1 cellular context compared by ENCODE assay signal in the genomic region with DNA sequence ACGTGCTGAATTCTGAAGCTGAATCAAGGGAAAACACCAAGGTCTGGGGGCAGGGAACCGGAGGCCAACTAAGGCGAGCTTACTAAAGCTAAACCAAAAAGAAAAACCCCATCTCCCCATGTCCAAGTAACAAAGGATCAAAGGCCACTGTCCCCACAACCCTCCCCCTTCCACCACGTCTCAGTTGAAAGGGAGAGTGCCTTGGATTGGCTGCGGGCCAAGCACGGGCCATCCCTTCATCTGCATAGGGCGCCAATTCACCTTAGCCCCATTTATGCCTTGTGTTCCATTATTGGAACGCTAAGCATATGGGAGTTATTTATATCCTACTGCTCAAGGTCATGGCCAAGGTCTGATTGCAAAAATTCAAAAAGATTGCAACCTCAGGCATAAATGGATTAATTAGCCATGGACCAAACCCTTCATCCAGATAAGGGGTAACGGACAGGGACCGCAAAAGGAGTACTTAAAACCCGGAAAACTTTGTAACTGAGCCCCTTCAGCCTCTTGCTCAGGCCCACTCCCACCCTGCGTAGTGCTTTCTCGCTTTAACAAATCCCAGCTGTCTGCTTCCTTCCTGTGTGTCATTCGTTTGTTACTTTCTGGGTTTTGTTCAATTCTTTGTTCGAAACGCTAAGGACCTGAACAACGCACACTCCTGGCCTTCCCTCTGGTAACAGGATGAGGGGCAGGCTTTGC.
A peak's percentile ranks its signal among the peaks of the same experiment; 100 is the strongest.
TF ChIP-seq lines count a peak whose summit lies in the region.

No MANE protein-coding gene starts in this region.

TF ChIP-seq in HepG2, 621 proteins besides CTCF, POLR2A, EP300 and RAD21 (continued from another document and continues in another):
- 0 out of 2 replicates have a peak, but pooled peaks have one; percentile 36 for TF ChIP-seq LRRFIP1 (CRISPR knock-in tag; conservative IDR thresholded peaks at IDR 0.05)
- TF ChIP-seq ZBTB20 (CRISPR knock-in tag; IDR thresholded peaks at IDR 0.05; ENCODE audit: borderline replicate concordance, low read depth): 0 out of 2 replicates have a peak, but pooled peaks have one; percentile 5
- no peak for TF ChIP-seq MEIS2 (CRISPR knock-in tag; IDR thresholded peaks at IDR 0.05)
- TF ChIP-seq ZNF350 (CRISPR knock-in tag; IDR thresholded peaks at IDR 0.05; ENCODE audit: borderline replicate concordance, low read depth): no peak
- TF ChIP-seq ZNF569 (CRISPR knock-in tag; IDR thresholded peaks at IDR 0.05; ENCODE audit: borderline replicate concordance): peak; percentile 42; the same call in 1 of the 2 replicates
- TF ChIP-seq, protein P1, sequence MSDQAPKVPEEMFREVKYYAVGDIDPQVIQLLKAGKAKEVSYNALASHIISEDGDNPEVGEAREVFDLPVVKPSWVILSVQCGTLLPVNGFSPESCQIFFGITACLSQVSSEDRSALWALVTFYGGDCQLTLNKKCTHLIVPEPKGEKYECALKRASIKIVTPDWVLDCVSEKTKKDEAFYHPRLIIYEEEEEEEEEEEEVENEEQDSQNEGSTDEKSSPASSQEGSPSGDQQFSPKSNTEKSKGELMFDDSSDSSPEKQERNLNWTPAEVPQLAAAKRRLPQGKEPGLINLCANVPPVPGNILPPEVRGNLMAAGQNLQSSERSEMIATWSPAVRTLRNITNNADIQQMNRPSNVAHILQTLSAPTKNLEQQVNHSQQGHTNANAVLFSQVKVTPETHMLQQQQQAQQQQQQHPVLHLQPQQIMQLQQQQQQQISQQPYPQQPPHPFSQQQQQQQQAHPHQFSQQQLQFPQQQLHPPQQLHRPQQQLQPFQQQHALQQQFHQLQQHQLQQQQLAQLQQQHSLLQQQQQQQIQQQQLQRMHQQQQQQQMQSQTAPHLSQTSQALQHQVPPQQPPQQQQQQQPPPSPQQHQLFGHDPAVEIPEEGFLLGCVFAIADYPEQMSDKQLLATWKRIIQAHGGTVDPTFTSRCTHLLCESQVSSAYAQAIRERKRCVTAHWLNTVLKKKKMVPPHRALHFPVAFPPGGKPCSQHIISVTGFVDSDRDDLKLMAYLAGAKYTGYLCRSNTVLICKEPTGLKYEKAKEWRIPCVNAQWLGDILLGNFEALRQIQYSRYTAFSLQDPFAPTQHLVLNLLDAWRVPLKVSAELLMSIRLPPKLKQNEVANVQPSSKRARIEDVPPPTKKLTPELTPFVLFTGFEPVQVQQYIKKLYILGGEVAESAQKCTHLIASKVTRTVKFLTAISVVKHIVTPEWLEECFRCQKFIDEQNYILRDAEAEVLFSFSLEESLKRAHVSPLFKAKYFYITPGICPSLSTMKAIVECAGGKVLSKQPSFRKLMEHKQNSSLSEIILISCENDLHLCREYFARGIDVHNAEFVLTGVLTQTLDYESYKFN (CRISPR knock-in tag; conservative IDR thresholded peaks at IDR 0.05): peak; percentile 36; the same call in 1 of the 2 replicates
- TF ChIP-seq HNRNPK (IDR thresholded peaks at IDR 0.05; ENCODE audit: low read depth, low read length, poor library complexity, severe bottlenecking): no peak
- TF ChIP-seq KDM5B (CRISPR knock-in tag; IDR thresholded peaks at IDR 0.05; ENCODE audit: borderline replicate concordance): no peak; the same call in 1 of the 2 replicates
- TF ChIP-seq, protein P2, sequence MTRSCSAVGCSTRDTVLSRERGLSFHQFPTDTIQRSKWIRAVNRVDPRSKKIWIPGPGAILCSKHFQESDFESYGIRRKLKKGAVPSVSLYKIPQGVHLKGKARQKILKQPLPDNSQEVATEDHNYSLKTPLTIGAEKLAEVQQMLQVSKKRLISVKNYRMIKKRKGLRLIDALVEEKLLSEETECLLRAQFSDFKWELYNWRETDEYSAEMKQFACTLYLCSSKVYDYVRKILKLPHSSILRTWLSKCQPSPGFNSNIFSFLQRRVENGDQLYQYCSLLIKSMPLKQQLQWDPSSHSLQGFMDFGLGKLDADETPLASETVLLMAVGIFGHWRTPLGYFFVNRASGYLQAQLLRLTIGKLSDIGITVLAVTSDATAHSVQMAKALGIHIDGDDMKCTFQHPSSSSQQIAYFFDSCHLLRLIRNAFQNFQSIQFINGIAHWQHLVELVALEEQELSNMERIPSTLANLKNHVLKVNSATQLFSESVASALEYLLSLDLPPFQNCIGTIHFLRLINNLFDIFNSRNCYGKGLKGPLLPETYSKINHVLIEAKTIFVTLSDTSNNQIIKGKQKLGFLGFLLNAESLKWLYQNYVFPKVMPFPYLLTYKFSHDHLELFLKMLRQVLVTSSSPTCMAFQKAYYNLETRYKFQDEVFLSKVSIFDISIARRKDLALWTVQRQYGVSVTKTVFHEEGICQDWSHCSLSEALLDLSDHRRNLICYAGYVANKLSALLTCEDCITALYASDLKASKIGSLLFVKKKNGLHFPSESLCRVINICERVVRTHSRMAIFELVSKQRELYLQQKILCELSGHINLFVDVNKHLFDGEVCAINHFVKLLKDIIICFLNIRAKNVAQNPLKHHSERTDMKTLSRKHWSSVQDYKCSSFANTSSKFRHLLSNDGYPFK (CRISPR knock-in tag; IDR thresholded peaks at IDR 0.05; ENCODE audit: borderline replicate concordance): no peak
- TF ChIP-seq, protein P3, sequence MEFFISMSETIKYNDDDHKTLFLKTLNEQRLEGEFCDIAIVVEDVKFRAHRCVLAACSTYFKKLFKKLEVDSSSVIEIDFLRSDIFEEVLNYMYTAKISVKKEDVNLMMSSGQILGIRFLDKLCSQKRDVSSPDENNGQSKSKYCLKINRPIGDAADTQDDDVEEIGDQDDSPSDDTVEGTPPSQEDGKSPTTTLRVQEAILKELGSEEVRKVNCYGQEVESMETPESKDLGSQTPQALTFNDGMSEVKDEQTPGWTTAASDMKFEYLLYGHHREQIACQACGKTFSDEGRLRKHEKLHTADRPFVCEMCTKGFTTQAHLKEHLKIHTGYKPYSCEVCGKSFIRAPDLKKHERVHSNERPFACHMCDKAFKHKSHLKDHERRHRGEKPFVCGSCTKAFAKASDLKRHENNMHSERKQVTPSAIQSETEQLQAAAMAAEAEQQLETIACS (CRISPR knock-in tag; IDR thresholded peaks at IDR 0.05): no peak
- no peak for TF ChIP-seq SRSF9 (IDR thresholded peaks at IDR 0.05; ENCODE audit: borderline replicate concordance, insufficient read depth, low read depth, low read length, poor library complexity, severe bottlenecking)
- TF ChIP-seq CBX1 (IDR thresholded peaks at IDR 0.05; ENCODE audit: low read depth): no peak
- TF ChIP-seq CAMTA2 (CRISPR knock-in tag; IDR thresholded peaks at IDR 0.05; ENCODE audit: borderline replicate concordance): 0 out of 2 replicates have a peak, but pooled peaks have one; percentile 17
- no peak; the same call in none of the 2 replicates for TF ChIP-seq ZNF225 (CRISPR knock-in tag; IDR thresholded peaks at IDR 0.05)
- no peak for TF ChIP-seq NFE2L2 (IDR thresholded peaks at IDR 0.05; ENCODE audit: low read length)
- TF ChIP-seq ARNTL (CRISPR knock-in tag; IDR thresholded peaks at IDR 0.05): 0 out of 2 replicates have a peak, but pooled peaks have one; percentile 14
- no peak for TF ChIP-seq ZNF788 (CRISPR knock-in tag; IDR thresholded peaks at IDR 0.05; ENCODE audit: borderline replicate concordance)
- TF ChIP-seq ZNF674 (CRISPR knock-in tag; IDR thresholded peaks at IDR 0.05; ENCODE audit: low read depth): 0 out of 2 replicates have a peak, but pooled peaks have one; percentile 8
- TF ChIP-seq RFX3 (CRISPR knock-in tag; IDR thresholded peaks at IDR 0.05): no peak
- no peak for TF ChIP-seq SMAD1 (CRISPR knock-in tag; IDR thresholded peaks at IDR 0.05; ENCODE audit: borderline replicate concordance, low read depth)
- TF ChIP-seq ETS1 (CRISPR knock-in tag; IDR thresholded peaks at IDR 0.05): no peak
- TF ChIP-seq ZMAT3 (CRISPR knock-in tag; conservative IDR thresholded peaks at IDR 0.05): 0 out of 2 replicates have a peak, but pooled peaks have one; percentile 3
- TF ChIP-seq HDAC1 (CRISPR knock-in tag; IDR thresholded peaks at IDR 0.05): no peak
- no peak for TF ChIP-seq ZNF224 (CRISPR knock-in tag; IDR thresholded peaks at IDR 0.05)
- no peak for TF ChIP-seq MIXL1 (CRISPR knock-in tag; IDR thresholded peaks at IDR 0.05)
- TF ChIP-seq NPAS2 (CRISPR knock-in tag; IDR thresholded peaks at IDR 0.05; ENCODE audit: borderline replicate concordance): no peak
- TF ChIP-seq SOX5 (CRISPR knock-in tag; IDR thresholded peaks at IDR 0.05; ENCODE audit: borderline replicate concordance): 0 out of 2 replicates have a peak, but pooled peaks have one; percentile 12
- TF ChIP-seq, protein P4, sequence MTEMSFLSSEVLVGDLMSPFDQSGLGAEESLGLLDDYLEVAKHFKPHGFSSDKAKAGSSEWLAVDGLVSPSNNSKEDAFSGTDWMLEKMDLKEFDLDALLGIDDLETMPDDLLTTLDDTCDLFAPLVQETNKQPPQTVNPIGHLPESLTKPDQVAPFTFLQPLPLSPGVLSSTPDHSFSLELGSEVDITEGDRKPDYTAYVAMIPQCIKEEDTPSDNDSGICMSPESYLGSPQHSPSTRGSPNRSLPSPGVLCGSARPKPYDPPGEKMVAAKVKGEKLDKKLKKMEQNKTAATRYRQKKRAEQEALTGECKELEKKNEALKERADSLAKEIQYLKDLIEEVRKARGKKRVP (CRISPR knock-in tag; IDR thresholded peaks at IDR 0.05): no peak
- TF ChIP-seq ZNF563 (CRISPR knock-in tag; IDR thresholded peaks at IDR 0.05): no peak
- no peak for TF ChIP-seq ARNT2 (CRISPR knock-in tag; IDR thresholded peaks at IDR 0.05; ENCODE audit: low read depth)
- TF ChIP-seq, protein P5, sequence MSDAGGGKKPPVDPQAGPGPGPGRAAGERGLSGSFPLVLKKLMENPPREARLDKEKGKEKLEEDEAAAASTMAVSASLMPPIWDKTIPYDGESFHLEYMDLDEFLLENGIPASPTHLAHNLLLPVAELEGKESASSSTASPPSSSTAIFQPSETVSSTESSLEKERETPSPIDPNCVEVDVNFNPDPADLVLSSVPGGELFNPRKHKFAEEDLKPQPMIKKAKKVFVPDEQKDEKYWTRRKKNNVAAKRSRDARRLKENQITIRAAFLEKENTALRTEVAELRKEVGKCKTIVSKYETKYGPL (CRISPR knock-in tag; IDR thresholded peaks at IDR 0.05): no peak
- TF ChIP-seq BRD4 (CRISPR knock-in tag; IDR thresholded peaks at IDR 0.05): no peak
- no peak for TF ChIP-seq KAT8 (CRISPR knock-in tag; IDR thresholded peaks at IDR 0.05)
- TF ChIP-seq ZKSCAN1 (IDR thresholded peaks at IDR 0.05; ENCODE audit: low read length): peak; percentile 3; the same call in 1 of the 2 replicates
- no peak for TF ChIP-seq ELF3 (CRISPR knock-in tag; IDR thresholded peaks at IDR 0.05)
- TF ChIP-seq TBX3 (IDR thresholded peaks at IDR 0.05; ENCODE audit: borderline replicate concordance): no peak
- TF ChIP-seq ATF7 (IDR thresholded peaks at IDR 0.05): no peak
- no peak for TF ChIP-seq ATF7 (CRISPR knock-in tag; IDR thresholded peaks at IDR 0.05)
- TF ChIP-seq FOSL1 (CRISPR knock-in tag; IDR thresholded peaks at IDR 0.05; ENCODE audit: borderline replicate concordance): no peak
- peak; percentile 80; the same call in 1 of the 2 replicates for TF ChIP-seq HNF4G (IDR thresholded peaks at IDR 0.05; ENCODE audit: borderline replicate concordance, low read depth, low read length)
- no peak for TF ChIP-seq HNF4G (CRISPR knock-in tag; IDR thresholded peaks at IDR 0.05; ENCODE audit: borderline replicate concordance, low read depth)
- TF ChIP-seq ZNF441 (CRISPR knock-in tag; IDR thresholded peaks at IDR 0.05; ENCODE audit: borderline replicate concordance): no peak
- no peak for TF ChIP-seq ZNF597 (CRISPR knock-in tag; IDR thresholded peaks at IDR 0.05)
- no peak; the same call in 1 of the 2 replicates for TF ChIP-seq NFE2 (CRISPR knock-in tag; IDR thresholded peaks at IDR 0.05)
- no peak for TF ChIP-seq MIER2 (CRISPR knock-in tag; IDR thresholded peaks at IDR 0.05)
